1 cellular context compared by ENCODE assay signal in the genomic region with DNA sequence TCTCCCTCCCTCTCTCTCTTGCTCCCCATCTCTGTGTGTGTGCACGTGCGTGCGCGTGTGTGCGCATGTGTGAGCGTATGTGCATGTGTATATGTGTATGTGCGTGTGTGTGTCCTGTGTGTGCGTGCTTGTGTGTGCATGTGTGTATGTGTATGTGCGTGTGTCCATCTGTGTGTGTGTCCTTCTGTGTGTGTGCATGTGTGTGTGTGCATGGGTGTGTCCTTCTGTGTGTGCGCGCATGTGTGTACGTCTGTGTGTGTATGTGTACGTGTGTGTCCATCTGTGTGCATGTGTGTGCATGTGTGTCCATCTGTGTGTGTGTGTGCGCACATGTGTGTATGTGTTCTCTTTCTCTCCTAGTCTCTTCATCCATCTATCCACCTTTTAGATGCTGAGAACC.
TF ChIP-seq lines count a peak whose summit lies in the region.

No MANE protein-coding gene starts in this region.

TF ChIP-seq in H1, 55 proteins besides CTCF, POLR2A, EP300 and RAD21:
- peak; percentile 41 for TF ChIP-seq RNF2 (IDR thresholded peaks at IDR 0.05; ENCODE audit: borderline replicate concordance, low read depth, low read length, missing control alignments, poor library complexity, severe bottlenecking)
- TF ChIP-seq YY1 (IDR thresholded peaks at IDR 0.05; ENCODE audit: low read depth, low read length), result no peak
- TF ChIP-seq, protein P1, sequence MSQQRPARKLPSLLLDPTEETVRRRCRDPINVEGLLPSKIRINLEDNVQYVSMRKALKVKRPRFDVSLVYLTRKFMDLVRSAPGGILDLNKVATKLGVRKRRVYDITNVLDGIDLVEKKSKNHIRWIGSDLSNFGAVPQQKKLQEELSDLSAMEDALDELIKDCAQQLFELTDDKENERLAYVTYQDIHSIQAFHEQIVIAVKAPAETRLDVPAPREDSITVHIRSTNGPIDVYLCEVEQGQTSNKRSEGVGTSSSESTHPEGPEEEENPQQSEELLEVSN (IDR thresholded peaks at IDR 0.05), result no peak
- TF ChIP-seq JUN (IDR thresholded peaks at IDR 0.05; ENCODE audit: low read depth, low read length), result no peak
